8 cellular contexts compared by ENCODE assay signal in the genomic region with DNA sequence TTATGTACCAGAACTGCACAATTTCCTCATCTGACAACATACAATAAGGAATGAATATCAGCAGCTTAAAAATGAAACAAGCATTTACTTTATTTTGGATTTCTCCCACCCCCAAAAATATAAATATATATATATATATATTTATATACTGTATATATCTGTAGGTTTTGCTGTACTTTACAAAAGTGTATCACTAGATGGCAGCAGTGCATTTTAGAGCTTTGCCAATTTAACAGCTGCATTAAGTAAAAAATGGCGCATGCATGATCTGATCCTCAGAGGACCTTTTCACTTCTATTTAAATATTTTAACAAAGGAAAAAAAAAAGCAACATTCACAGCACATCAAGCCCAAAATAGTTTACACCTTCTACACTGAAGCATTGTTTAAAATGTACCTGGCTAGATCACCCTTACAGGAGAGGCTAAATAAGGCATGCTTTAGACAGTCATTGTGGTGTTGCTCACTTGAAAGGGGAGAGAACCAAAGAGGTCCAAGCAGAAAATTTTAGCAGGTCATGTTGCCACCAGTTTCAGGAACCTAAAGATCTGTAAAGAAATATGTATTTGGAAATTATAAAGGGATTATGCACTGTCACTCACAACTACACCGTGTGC.
DNase-seq lines count a peak whose midpoint lies in the region; ATAC-seq and TF ChIP-seq lines count a peak whose summit lies in the region.

No MANE protein-coding gene starts in this region.

- H4K20me1 ChIP-seq in SU-DHL-6 (ENCODE audit: low read depth, low read length), result peaks cover 6% of the 10 kb centered on the region; the same call in 1 of the 2 replicates

- no peaks in the 10 kb centered on the region for H3K79me2 ChIP-seq in SU-DHL-6 (ENCODE audit: insufficient read depth, low read length)

- no peaks in the 10 kb centered on the region for H3K27me3 ChIP-seq in SU-DHL-6 (ENCODE audit: low read length)

- H3K4me3 Mint-ChIP-seq in activated CD8-positive, alpha-beta memory T cell treated with anti-CD3 and anti-CD28 coated beads, Interleukin-2, amount 10 ng/mL, durations not matched to agents 7 days and 5 days, result no peak overlapping the region

- H3K27ac ChIP-seq in SU-DHL-6 (ENCODE audit: low read depth, low read length), result no peak overlapping the region

- H3K9me3 Mint-ChIP-seq in activated CD8-positive, alpha-beta memory T cell treated with anti-CD3 and anti-CD28 coated beads, Interleukin-2, amount 10 ng/mL, durations not matched to agents 7 days and 5 days (ENCODE audit: low read depth), result no peaks in the 10 kb centered on the region

- peak; percentile 70 for ATAC-seq in activated CD8-positive, alpha-beta memory T cell treated with anti-CD3 and anti-CD28 coated beads, Interleukin-2, amount 10 ng/mL, durations not matched to agents 7 days and 5 days
- ATAC-seq in GM21367 (IDR thresholded peaks at IDR 0.05; ENCODE audit: unreplicated experiment), result no peak

- H3K27me3 Mint-ChIP-seq in activated CD8-positive, alpha-beta memory T cell treated with anti-CD3 and anti-CD28 coated beads, Interleukin-2, amount 10 ng/mL, durations not matched to agents 7 days and 5 days, result no peaks in the 10 kb centered on the region

- H3K4me2 ChIP-seq in SU-DHL-6 (ENCODE audit: low read depth, low read length, poor library complexity, severe bottlenecking), result no peak overlapping the region

- H3K36me3 Mint-ChIP-seq in activated CD8-positive, alpha-beta memory T cell treated with anti-CD3 and anti-CD28 coated beads, Interleukin-2, amount 10 ng/mL, durations not matched to agents 7 days and 5 days, result peaks cover 27% of the 10 kb centered on the region

- no peak overlapping the region for H3K27ac Mint-ChIP-seq in activated CD8-positive, alpha-beta memory T cell treated with anti-CD3 and anti-CD28 coated beads, Interleukin-2, amount 10 ng/mL, durations not matched to agents 7 days and 5 days

- H3K4me3 ChIP-seq in SU-DHL-6 (ENCODE audit: insufficient read depth, low read length, poor library complexity, severe bottlenecking), result no peak overlapping the region
- H3K4me3 ChIP-seq in fibroblast of pulmonary artery (replicated peaks; ENCODE audit: low read depth, low read length), result no peak overlapping the region

- H2AFZ ChIP-seq in SU-DHL-6 (ENCODE audit: low read depth, low read length, severe bottlenecking), result no peak overlapping the region

- no peak overlapping the region for H3K9ac ChIP-seq in SU-DHL-6 (ENCODE audit: low read length)

- no peaks in the 10 kb centered on the region for H3K9me3 ChIP-seq in SU-DHL-6 (ENCODE audit: insufficient read depth, low read length)

- H3K4me1 Mint-ChIP-seq in activated CD8-positive, alpha-beta memory T cell treated with anti-CD3 and anti-CD28 coated beads, Interleukin-2, amount 10 ng/mL, durations not matched to agents 7 days and 5 days, result peaks cover 23% of the 10 kb centered on the region

- DNase-seq in activated CD8-positive, alpha-beta memory T cell treated with anti-CD3 and anti-CD28 coated beads, Interleukin-2, amount 10 ng/mL, durations not matched to agents 7 days and 5 days, result no peak
- no peak for DNase-seq in activated CD8-positive, alpha-beta memory T cell treated with anti-CD3 and anti-CD28 coated beads for 24 hours
- DNase-seq in NCI-H1436 (lab: John Stamatoyannopoulos, UW), result peak; percentile 65
- peak; percentile 89 for DNase-seq in fibroblast of pulmonary artery (ENCODE audit: low read depth)
- DNase-seq in pulmonary artery endothelial cell (ENCODE audit: low read depth, low spot score), result peak; percentile 47
- no peak for DNase-seq in OCI-M2 (lab: John Stamatoyannopoulos, UW; ENCODE audit: unreplicated experiment)

- H3F3A ChIP-seq in SU-DHL-6 (ENCODE audit: insufficient read depth), result no peaks in the 10 kb centered on the region

- CTCF ChIA-PET in activated CD8-positive, alpha-beta memory T cell treated with anti-CD3 and anti-CD28 coated beads, Interleukin-2, amount 10 ng/mL, durations not matched to agents 7 days and 5 days (lab: Charles Lee), result interaction anchor here (0.7 to 5.6 kb wide), 15 partner anchors 9 to 319 kb away, joined by 3 to 117 read pairs (median 5); a partner anchor contains a TSS

- peaks cover 7% of the 10 kb centered on the region; the same call in 1 of the 2 replicates for H3K36me3 ChIP-seq in SU-DHL-6 (ENCODE audit: low read length)

- peak; percentile 56 for TF ChIP-seq CTCF in SU-DHL-6 (IDR thresholded peaks at IDR 0.05; ENCODE audit: insufficient read depth, low read length, poor library complexity, severe bottlenecking)
- TF ChIP-seq CTCF in fibroblast of pulmonary artery (IDR thresholded peaks at IDR 0.05; ENCODE audit: low read length, missing control alignments), result peak; percentile 53

- no peaks in the 10 kb centered on the region for H3K9me2 ChIP-seq in SU-DHL-6 (replicated peaks; ENCODE audit: insufficient read depth, low read length)

Comparison
In these comparisons a context has a peak if more than half of its experiments do, and no peak if none do; other contexts are left out.
1. DNase-seq: peak in NCI-H1436 (single experiment), fibroblast of pulmonary artery (single experiment) and pulmonary artery endothelial cell (single experiment); none in activated CD8-positive, alpha-beta memory T cell treated with anti-CD3 and anti-CD28 coated beads, Interleukin-2, amount 10 ng/mL, durations not matched to agents 7 days and 5 days (single experiment), activated CD8-positive, alpha-beta memory T cell treated with anti-CD3 and anti-CD28 coated beads for 24 hours (single experiment) and OCI-M2 (single experiment).